In the genomic region with DNA sequence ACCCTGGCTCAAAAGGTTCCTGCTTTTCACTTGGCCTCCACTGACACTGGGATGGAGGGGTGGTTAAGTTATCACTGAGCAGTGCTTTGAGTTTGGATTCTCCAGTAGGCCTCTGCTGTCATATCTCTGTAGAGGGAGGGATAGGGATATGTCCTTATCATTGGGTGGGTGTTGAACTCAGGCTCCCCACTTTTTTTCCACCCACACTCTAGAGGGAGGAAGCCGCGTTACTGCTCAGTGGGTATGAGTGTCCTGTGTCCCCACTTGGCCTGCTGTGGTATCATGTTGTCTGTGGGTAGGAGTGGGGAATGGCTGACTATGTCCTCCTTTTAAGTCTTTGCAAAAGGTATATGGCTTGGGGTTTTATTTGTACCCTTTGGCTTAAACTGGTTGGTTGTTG, we compare ENCODE assay signal across 7 cellular contexts.
DNase-seq lines count a peak whose midpoint lies in the region; ATAC-seq, FAIRE-seq and TF ChIP-seq lines count a peak whose summit lies in the region.
"Not testable (repeated sequence)": the region's sequence is repeated elsewhere in the genome, so short reads cannot be mapped to it uniquely, and the experiment has no call there.

No MANE protein-coding gene starts in this region.

- H3K9me3 Mint-ChIP-seq in activated T-helper 17 cell treated with anti-CD3 and anti-CD28 coated beads, Interleukin-2, amount 50 U/mL, for 72 hours, result not testable (repeated sequence)
- H3K9me3 Mint-ChIP-seq in stimulated activated naive CD8-positive, alpha-beta T cell treated with anti-CD3 and anti-CD28 coated beads, Interleukin-15, amount 100 ng/mL, for 72 hours, result peaks cover 0 to 11% of the 10 kb centered on the region in 2 donors

- not testable (repeated sequence) for H3K79me2 ChIP-seq in DND-41 (ENCODE audit: insufficient read depth, low read length)

- H4K20me1 ChIP-seq in DND-41 (ENCODE audit: insufficient read depth, low read length), result not testable (repeated sequence)

- WGBS in pancreas, 2 donors, result 78 to 79% methylated on average over 2 of the region's 2 CpGs

- ATAC-seq in DND-41 (ENCODE audit: insufficient read depth, low read depth), result peak; percentile 48; the same call in 1 of the 3 replicates
- peak; percentile 37 for ATAC-seq in activated T-helper 17 cell treated with anti-CD3 and anti-CD28 coated beads, Interleukin-2, amount 50 U/mL, for 72 hours (replicated peaks)
- peak; percentile 28 for ATAC-seq in foreskin keratinocyte
- ATAC-seq in left ventricle myocardium superior, result peak; percentile 41
- peak; percentile 50 to 64 for ATAC-seq in lower lobe of right lung
- ATAC-seq in pancreas, result peak; percentile 18 to 34 (median 32)
- peak; percentile 42 for ATAC-seq in stimulated activated naive CD8-positive, alpha-beta T cell treated with anti-CD3 and anti-CD28 coated beads, Interleukin-15, amount 100 ng/mL, for 72 hours

- H3K27me3 Mint-ChIP-seq in activated T-helper 17 cell treated with anti-CD3 and anti-CD28 coated beads, Interleukin-2, amount 50 U/mL, for 72 hours; stimulated activated naive CD8-positive, alpha-beta T cell treated with anti-CD3 and anti-CD28 coated beads, Interleukin-15, amount 100 ng/mL, for 72 hours: not testable (repeated sequence)

- FAIRE-seq in pancreas (lab: Jason Lieb, UNC), result not testable (repeated sequence)

- not testable (repeated sequence) for H3K4me2 ChIP-seq in DND-41 (ENCODE audit: insufficient read depth, low read length)

- not testable (repeated sequence) for H3K27ac ChIP-seq in DND-41 (ENCODE audit: low read length); foreskin keratinocyte; lower lobe of right lung; pancreas

- not testable (repeated sequence) for H3K4me1 ChIP-seq in DND-41 (ENCODE audit: insufficient read depth, low read length); foreskin keratinocyte; lower lobe of right lung; pancreas

- H3K27me3 ChIP-seq in DND-41 (ENCODE audit: insufficient read depth, low read length, poor library complexity); foreskin keratinocyte; lower lobe of right lung (ENCODE audit: low read depth); pancreas: not testable (repeated sequence)

- not testable (repeated sequence) for H2AFZ ChIP-seq in DND-41 (ENCODE audit: low read depth, low read length)

- H3K4me3 ChIP-seq in DND-41 (ENCODE audit: low read depth in 1 of 2, low read length in 2 of 2); lower lobe of right lung; pancreas: not testable (repeated sequence)

- intact Hi-C loops in left ventricle myocardium superior (cut with micrococcal nuclease); lower lobe of right lung (cut with DNase I); pancreas (cut with DNase I): not testable (repeated sequence)

- not testable (repeated sequence) for TF ChIP-seq CTCF in DND-41 (IDR thresholded peaks at IDR 0.05; ENCODE audit: borderline replicate concordance, extremely low read depth, low read length, poor library complexity, severe bottlenecking); foreskin keratinocyte (conservative IDR thresholded peaks at IDR 0.05); lower lobe of right lung (IDR thresholded peaks at IDR 0.05); pancreas (IDR thresholded peaks at IDR 0.05)

- H3K36me3 Mint-ChIP-seq in activated T-helper 17 cell treated with anti-CD3 and anti-CD28 coated beads, Interleukin-2, amount 50 U/mL, for 72 hours (ENCODE audit: low read depth), result not testable (repeated sequence)

- H3K9ac ChIP-seq in DND-41 (ENCODE audit: low read depth, low read length), result not testable (repeated sequence)

- not testable (repeated sequence) for H3K4me1 Mint-ChIP-seq in activated T-helper 17 cell treated with anti-CD3 and anti-CD28 coated beads, Interleukin-2, amount 50 U/mL, for 72 hours; stimulated activated naive CD8-positive, alpha-beta T cell treated with anti-CD3 and anti-CD28 coated beads, Interleukin-15, amount 100 ng/mL, for 72 hours

- H3K36me3 ChIP-seq in DND-41 (ENCODE audit: insufficient read depth, low read length); lower lobe of right lung; pancreas: not testable (repeated sequence)

- not testable (repeated sequence) for H3K4me3 Mint-ChIP-seq in activated T-helper 17 cell treated with anti-CD3 and anti-CD28 coated beads, Interleukin-2, amount 50 U/mL, for 72 hours; stimulated activated naive CD8-positive, alpha-beta T cell treated with anti-CD3 and anti-CD28 coated beads, Interleukin-15, amount 100 ng/mL, for 72 hours

- peaks cover 20% of the 10 kb centered on the region for H3K9me3 ChIP-seq in DND-41 (ENCODE audit: insufficient read depth, low read length, severe bottlenecking)
- peaks cover 34% of the 10 kb centered on the region for H3K9me3 ChIP-seq in lower lobe of right lung
- H3K9me3 ChIP-seq in pancreas, result not testable (repeated sequence)

- DNase-seq in DND-41; foreskin keratinocyte; lower lobe of right lung; pancreas; stimulated activated naive CD8-positive, alpha-beta T cell treated with anti-CD3 and anti-CD28 coated beads, Interleukin-15, amount 100 ng/mL, for 72 hours: not testable (repeated sequence)
- DNase-seq in left ventricle myocardium superior, result peak; percentile 30

- H3K27ac Mint-ChIP-seq in activated T-helper 17 cell treated with anti-CD3 and anti-CD28 coated beads, Interleukin-2, amount 50 U/mL, for 72 hours; stimulated activated naive CD8-positive, alpha-beta T cell treated with anti-CD3 and anti-CD28 coated beads, Interleukin-15, amount 100 ng/mL, for 72 hours: not testable (repeated sequence)
